Comparison of ENCODE assay signal across 18 cellular contexts in the genomic region with DNA sequence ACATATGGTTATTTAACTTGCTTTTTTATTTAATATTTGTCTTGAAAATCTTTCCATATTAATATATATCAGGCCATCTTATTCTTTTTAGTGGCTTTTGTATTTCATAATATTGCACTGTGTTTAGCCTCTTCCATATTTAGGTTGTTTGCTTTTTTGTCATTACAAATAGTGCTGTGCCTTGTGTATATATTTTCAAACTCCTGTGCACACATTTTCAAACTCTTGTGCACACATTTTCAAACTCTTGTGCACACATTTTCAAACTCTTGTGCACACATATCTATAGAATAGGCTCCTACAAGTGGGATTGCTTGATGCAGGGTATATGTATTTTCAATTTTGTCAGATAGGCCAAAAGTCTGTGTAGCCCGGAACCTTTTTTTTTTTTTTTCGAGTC.
DNase-seq lines count a peak whose midpoint lies in the region; ATAC-seq, FAIRE-seq and TF ChIP-seq lines count a peak whose summit lies in the region.
"Had no signal": no experiment of that assay in that cellular context is flagged by ENCODE, and none has a peak within 500 bp of the region (broad histone marks: within the 10 kb centered on the region; RNA-seq: fewer than 3 reads in every experiment).

No MANE protein-coding gene starts in this region.

- no peaks in the 10 kb centered on the region for H3K27me3 ChIP-seq in HepG2 (ENCODE audit: control insufficient read depth in 1 of 2, insufficient read depth in 2 of 2, low read length in 2 of 2)
- H3K27me3 ChIP-seq in right lobe of liver: no peaks in the 10 kb centered on the region
- H3K27me3 ChIP-seq: BLaER1 treated with 17β-estradiol and CSF1 and Interleukin-3, amounts not matched to agents 10 nM and 100 nM had no signal

- TF ChIP-seq EP300 in HepG2 (IDR thresholded peaks at IDR 0.05; ENCODE audit: low read depth in 2 of 2, low read length in 2 of 2) (no peak), HepG2 (CRISPR knock-in tag; IDR thresholded peaks at IDR 0.05; ENCODE audit: borderline replicate concordance) (no peak)

- BruUV-seq in HepG2 (replicated peaks; lab: Mats Ljungman, UMichigan): no TSS peak

- in situ Hi-C loops in HepG2 (cut with HindIII; ENCODE audit: extremely low pct_ligation_motif_present, low pct_unique_long_range_greater_than_20kb): no loop called here

- CTCF ChIA-PET in HepG2 (lab: Yijun Ruan, JAX; ENCODE audit: low intra/inter-chr PET ratio, low total read pairs): no interaction called here

- H3K27ac ChIP-seq in HepG2 (ENCODE audit: extremely low read length, insufficient read depth, low read length): no peak overlapping the region
- no peak overlapping the region for H3K27ac ChIP-seq in right lobe of liver
- H3K27ac ChIP-seq: 22Rv1; A549; BLaER1 treated with 17β-estradiol and CSF1 and Interleukin-3, amounts not matched to agents 10 nM and 100 nM; C4-2B had no signal

- TF ChIP-seq POLR2A in HepG2 (IDR thresholded peaks at IDR 0.05; ENCODE audit: insufficient read depth in 1 of 2, low read depth in 2 of 2, low read length in 2 of 2) (no peak), right lobe of liver (IDR thresholded peaks at IDR 0.05) (no peak)

- TF ChIP-seq RAD21 in HepG2 (CRISPR knock-in tag; IDR thresholded peaks at IDR 0.05): no peak

- 89% methylated on average over 2 of the region's 2 CpGs for WGBS in HepG2 (ENCODE audit: low lambda C conversion rate)
- WGBS in right lobe of liver (ENCODE audit: insufficient coverage, low coverage, low lambda C conversion rate, missing lambda C conversion rate): 82% methylated on average over 2 of the region's 2 CpGs

- no peak overlapping the region for H2AFZ ChIP-seq in HepG2 (ENCODE audit: low read length)

- no peak overlapping the region for H3K9ac ChIP-seq in HepG2 (ENCODE audit: insufficient read depth, low read depth, low read length)
- H3K9ac ChIP-seq: BLaER1 treated with 17β-estradiol and CSF1 and Interleukin-3, amounts not matched to agents 10 nM and 100 nM had no signal

- H3K4me1 ChIP-seq in HepG2 (ENCODE audit: insufficient read depth, low read length): peaks cover 17% of the 10 kb centered on the region
- no peaks in the 10 kb centered on the region for H3K4me1 ChIP-seq in right lobe of liver
- H3K4me1 ChIP-seq: A549, Caco-2 had no signal

- H3K9me3 ChIP-seq in HepG2 (ENCODE audit: low read length): no peaks in the 10 kb centered on the region
- no peaks in the 10 kb centered on the region for H3K9me3 ChIP-seq in right lobe of liver
- H3K9me3 ChIP-seq: A549; BLaER1 treated with 17β-estradiol and CSF1 and Interleukin-3, amounts not matched to agents 10 nM and 100 nM; Caco-2 had no signal

- H4K20me1 ChIP-seq in HepG2 (ENCODE audit: insufficient read depth, low read length): 0 out of 2 replicates have a peak, but pooled peaks cover 4% of the 10 kb centered on the region
- H4K20me1 ChIP-seq: BLaER1 treated with 17β-estradiol and CSF1 and Interleukin-3, amounts not matched to agents 10 nM and 100 nM had no signal

- ATAC-seq in HepG2 (peak; percentile 56; the same call in 1 of the 3 replicates), right lobe of liver (no peak), HG03280 (IDR thresholded peaks at IDR 0.05; ENCODE audit: unreplicated experiment) (no peak)
- ATAC-seq: A549; CD8-positive, alpha-beta T cell had no signal

- TF ChIP-seq CTCF in HepG2 (CRISPR knock-in tag; IDR thresholded peaks at IDR 0.05) (no peak), right lobe of liver (IDR thresholded peaks at IDR 0.05) (no peak)

- no peak overlapping the region for H3K4me2 ChIP-seq in HepG2 (ENCODE audit: low read depth, low read length)
- H3K4me2 ChIP-seq: A549; BLaER1 treated with 17β-estradiol and CSF1 and Interleukin-3, amounts not matched to agents 10 nM and 100 nM had no signal

- no peak for FAIRE-seq in HepG2 (lab: Jason Lieb, UNC)
- peak; percentile 25 for FAIRE-seq in G401.6 (lab: Jason Lieb, UNC)
- FAIRE-seq in HTR-8/SVneo (lab: Jason Lieb, UNC): no peak
- FAIRE-seq: D721Med, GM12891 had no signal

- no peaks in the 10 kb centered on the region for H3K79me2 ChIP-seq in HepG2 (ENCODE audit: insufficient read depth, low read length)

- POLR2A ChIA-PET in HepG2 (lab: Yijun Ruan, JAX): no interaction called here

- peak; percentile 5 for DNase-seq in HepG2 (ENCODE audit: low spot score)
- DNase-seq in right lobe of liver: no peak
- DNase-seq in HTR-8/SVneo (ENCODE audit: insufficient read length, low spot score): no peak
- DNase-seq: AML-193; Caco-2; Calu3; CD4-positive, alpha-beta T cell; CD8-positive, alpha-beta T cell; DND-41; GF-D8 had no signal

- H3K4me3 ChIP-seq in HepG2 (replicated peaks in 1 of 3; ENCODE audit: insufficient read depth in 1 of 3, low read depth in 2 of 3, low read length in 3 of 3) (no peak overlapping the region), right lobe of liver (no peak overlapping the region)
- H3K4me3 ChIP-seq: A549; BLaER1 treated with 17β-estradiol and CSF1 and Interleukin-3, amounts not matched to agents 10 nM and 100 nM had no signal

- intact Hi-C loops in HepG2 (cut with micrococcal nuclease; ENCODE audit: unreplicated experiment): no loop called here
- intact Hi-C loops in right lobe of liver (cut with DNase I): no loop called here

- H3K36me3 ChIP-seq in HepG2 (replicated peaks in 1 of 2; ENCODE audit: control insufficient read depth in 1 of 2, insufficient read depth in 2 of 2, low read length in 2 of 2) (no peaks in the 10 kb centered on the region), right lobe of liver (no peaks in the 10 kb centered on the region)
- H3K36me3 ChIP-seq: BLaER1 treated with 17β-estradiol and CSF1 and Interleukin-3, amounts not matched to agents 10 nM and 100 nM had no signal

TF ChIP-seq in HepG2, 621 proteins besides CTCF, POLR2A, EP300 and RAD21 (continues in another document):
- TF ChIP-seq HNRNPUL1 (IDR thresholded peaks at IDR 0.05; ENCODE audit: low read depth, low read length) (no peak), E2F2 (CRISPR knock-in tag; IDR thresholded peaks at IDR 0.05; ENCODE audit: borderline replicate concordance) (no peak), KDM5B (CRISPR knock-in tag; IDR thresholded peaks at IDR 0.05; ENCODE audit: borderline replicate concordance) (no peak), TARDBP (CRISPR knock-in tag; IDR thresholded peaks at IDR 0.05) (peak; percentile 26; the same call in 1 of the 2 replicates), AHDC1 (CRISPR knock-in tag; IDR thresholded peaks at IDR 0.05; ENCODE audit: borderline replicate concordance) (no peak), TBX3 (IDR thresholded peaks at IDR 0.05; ENCODE audit: borderline replicate concordance) (peak; percentile 99), ZMAT3 (CRISPR knock-in tag; conservative IDR thresholded peaks at IDR 0.05) (no peak), PITX1 (CRISPR knock-in tag; IDR thresholded peaks at IDR 0.05) (0 out of 2 replicates have a peak, but pooled peaks have one; percentile 34), ZZZ3 (CRISPR knock-in tag; IDR thresholded peaks at IDR 0.05; ENCODE audit: borderline replicate concordance) (no peak), REPIN1 (CRISPR knock-in tag; IDR thresholded peaks at IDR 0.05; ENCODE audit: borderline replicate concordance, low read depth) (peak; percentile 40; the same call in 1 of the 2 replicates), NONO (IDR thresholded peaks at IDR 0.05) (no peak), NONO (CRISPR knock-in tag; conservative IDR thresholded peaks at IDR 0.05) (no peak), PCBP2 (optimal IDR thresholded peaks at IDR 0.05; ENCODE audit: low read depth, low read length, poor library complexity, severe bottlenecking) (no peak)
